In the genomic region with DNA sequence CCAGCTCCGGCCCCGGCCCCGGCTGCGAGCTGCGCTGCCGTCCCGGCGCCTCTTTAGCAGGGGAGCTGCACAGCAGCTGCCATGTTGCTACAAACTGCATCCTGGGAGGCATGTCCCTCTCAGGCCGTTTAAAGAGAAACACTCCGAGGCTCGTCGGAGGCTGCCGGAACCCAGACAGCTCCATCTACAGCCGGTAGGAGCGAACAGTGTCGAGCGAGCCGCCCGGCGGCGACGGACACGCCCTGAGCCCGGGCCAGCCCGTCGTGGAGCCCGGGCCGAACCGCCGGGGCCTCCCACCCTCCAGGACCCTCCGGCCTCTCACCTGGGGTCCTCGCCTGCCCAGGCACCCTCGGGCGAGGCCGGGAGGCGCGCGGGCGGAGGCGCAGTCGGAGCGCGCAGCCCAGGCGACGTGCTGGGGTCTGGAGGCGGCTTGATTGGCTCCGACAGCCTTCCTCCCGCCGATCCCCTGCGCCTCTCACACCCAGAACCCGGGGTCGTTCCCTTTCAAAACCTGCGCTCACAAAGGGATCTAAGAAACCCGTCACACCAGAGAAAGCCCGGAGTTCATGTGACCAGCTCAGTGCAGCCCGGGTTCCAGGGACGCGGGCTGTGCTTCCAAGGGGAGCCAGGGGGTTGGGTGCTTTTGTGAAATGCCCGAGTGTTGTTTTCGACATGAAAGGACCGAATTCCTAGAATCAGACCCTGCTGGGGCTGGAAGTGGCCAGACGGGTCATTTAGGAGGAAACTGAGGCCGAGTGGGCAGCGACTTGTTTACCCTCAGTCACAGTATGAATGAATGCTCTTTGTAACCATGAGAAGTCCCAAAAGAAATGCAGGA, we compare ENCODE assay signal across 8 cellular contexts. TPM values are rescaled to one million over a fixed set of nuclear protein-coding genes. Genes with fewer than 3 reads are reported as not detected.
DNase-seq lines count a peak whose midpoint lies in the region; ATAC-seq and TF ChIP-seq lines count a peak whose summit lies in the region.

Gene ZNF777 (minus strand): TSS at position 570 of the 838 bp plus-strand sequence. CDS start 5,040 bp downstream, outside the sequence.

- TF ChIP-seq POLR2A in prostate gland (IDR thresholded peaks at IDR 0.05), result no peak

- H3K27ac Mint-ChIP-seq in activated naive CD8-positive, alpha-beta T cell treated with anti-CD3 and anti-CD28 coated beads, Interleukin-2, amount 50 U/mL, for 24 hours, result peak within 1 kb of the TSS; percentile 76

- H3K27ac ChIP-seq in prostate gland (peak within 1 kb of the TSS; percentile 78 to 81), urinary bladder (ENCODE audit: low read depth) (peak within 1 kb of the TSS; percentile 73)

- H3K27me3 ChIP-seq in prostate gland (replicated peaks; ENCODE audit: insufficient read depth), result no peaks in the 10 kb centered on the region

- peak within 1 kb of the TSS; percentile 88 for H3K4me3 ChIP-seq in GM12864 (ENCODE audit: low read depth, low read length)
- peak within 1 kb of the TSS; percentile 67 for H3K4me3 ChIP-seq in HFF-Myc (replicated peaks; ENCODE audit: low read depth, low read length)
- H3K4me3 ChIP-seq in prostate gland, result peak within 1 kb of the TSS; percentile 62 to 76
- H3K4me3 ChIP-seq in urinary bladder (ENCODE audit: low read depth, low read length), result peak within 1 kb of the TSS; percentile 99

- 2% methylated on average over 16 of the region's 64 CpGs for WGBS in prostate gland
- WGBS in urinary bladder, result under 1% methylated on average over 64 of the region's 64 CpGs

- H3K4me1 Mint-ChIP-seq in activated naive CD8-positive, alpha-beta T cell treated with anti-CD3 and anti-CD28 coated beads, Interleukin-2, amount 50 U/mL, for 24 hours, result peaks cover 25% of the 10 kb centered on the region

- intact Hi-C loops in left cardiac atrium (cut with DNase I) (no loop called here), prostate gland (cut with DNase I) (no loop called here)

- peak; percentile 95 for ATAC-seq in activated naive CD8-positive, alpha-beta T cell treated with anti-CD3 and anti-CD28 coated beads, Interleukin-2, amount 50 U/mL, for 24 hours
- ATAC-seq in left cardiac atrium, result peak; percentile 98 to 99

- H3K9me3 ChIP-seq in prostate gland, result no peaks in the 10 kb centered on the region

- no peaks in the 10 kb centered on the region for H3K36me3 Mint-ChIP-seq in activated naive CD8-positive, alpha-beta T cell treated with anti-CD3 and anti-CD28 coated beads, Interleukin-2, amount 50 U/mL, for 24 hours (ENCODE audit: low read depth)

- H3K4me3 Mint-ChIP-seq in activated naive CD8-positive, alpha-beta T cell treated with anti-CD3 and anti-CD28 coated beads, Interleukin-2, amount 50 U/mL, for 24 hours, result peak within 1 kb of the TSS; percentile 84

- no peaks in the 10 kb centered on the region for H3K9me3 Mint-ChIP-seq in activated naive CD8-positive, alpha-beta T cell treated with anti-CD3 and anti-CD28 coated beads, Interleukin-2, amount 50 U/mL, for 24 hours

- H3K36me3 ChIP-seq in prostate gland, result peaks cover under 1% of the 10 kb centered on the region in 2 donors
- H3K36me3 ChIP-seq in urinary bladder (ENCODE audit: insufficient read depth), result no peaks in the 10 kb centered on the region

- TF ChIP-seq CTCF in GM12864 (IDR thresholded peaks at IDR 0.05; ENCODE audit: low read depth, low read length, missing control alignments) (peak; percentile 55), HFF-Myc (IDR thresholded peaks at IDR 0.05; ENCODE audit: low read depth, low read length, missing control alignments) (peak; percentile 18), prostate gland (IDR thresholded peaks at IDR 0.05) (peak in 3 of 4 experiments; percentile 7 to 56 (median 55))

- peaks cover 16% of the 10 kb centered on the region for H3K27me3 Mint-ChIP-seq in activated naive CD8-positive, alpha-beta T cell treated with anti-CD3 and anti-CD28 coated beads, Interleukin-2, amount 50 U/mL, for 24 hours

- peak; percentile 61 for DNase-seq in GM12864 (ENCODE audit: low read depth)
- DNase-seq in HFF-Myc (ENCODE audit: extremely low read depth, low read depth), result peak; percentile 56
- peak; percentile 80 for DNase-seq in MV-4-11 (lab: John Stamatoyannopoulos, UW)
- peak; percentile 89 for DNase-seq in SW480 (ENCODE audit: low spot score)
- peak; percentile 75 for DNase-seq in activated naive CD8-positive, alpha-beta T cell treated with anti-CD3 and anti-CD28 coated beads, Interleukin-2, amount 50 U/mL, for 24 hours
- peak; percentile 87 for DNase-seq in left cardiac atrium
- peak; percentile 73 for DNase-seq in prostate gland (ENCODE audit: low spot score)

- peaks cover 12% of the 10 kb centered on the region for H3K4me1 ChIP-seq in prostate gland (replicated peaks)
- peaks cover 2% of the 10 kb centered on the region for H3K4me1 ChIP-seq in urinary bladder (ENCODE audit: insufficient read depth)

RNA-seq across cellular contexts. Expression of gene ZNF777, which starts in this region (rescaled TPM):
- total RNA-seq in left cardiac atrium (1 to 10 TPM; 6.6 to 7.5 TPM), prostate gland (10 to 100 TPM; 19.5 to 26.2 TPM), urinary bladder (2.7 TPM)
- 15.0 TPM for polyA plus RNA-seq in urinary bladder

Comparison
In these comparisons a context has a peak if more than half of its experiments do, and no peak if none do; other contexts are left out.
1. Peak in every context shown above with its lines: DNase-seq, ATAC-seq, H3K4me3 ChIP-seq and H3K27ac ChIP-seq.